ENCODE assay signal across 30 cellular contexts in the genomic region with DNA sequence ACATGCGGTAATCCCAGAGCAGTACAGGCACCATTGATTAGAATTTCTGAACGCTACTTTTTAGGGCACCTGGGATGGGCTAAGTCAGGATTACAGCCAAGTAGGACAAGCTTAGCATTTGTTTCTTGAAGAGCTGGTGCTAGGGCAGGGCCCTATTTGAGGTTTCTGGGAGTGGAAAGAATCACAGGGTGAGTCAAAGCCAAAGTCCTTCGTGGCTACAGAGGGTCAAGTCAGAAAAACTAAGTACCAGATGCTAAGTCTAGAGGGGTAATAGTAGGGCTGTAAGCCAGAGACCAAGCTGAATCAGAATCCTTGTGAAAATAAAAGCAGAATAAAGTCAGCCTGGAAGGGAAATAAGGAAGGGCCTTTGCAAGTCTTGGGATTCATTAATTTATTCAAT.
"Had no signal": no experiment of that assay in that cellular context is flagged by ENCODE, and none has a peak within 500 bp of the region (broad histone marks: within the 10 kb centered on the region; RNA-seq: fewer than 3 reads in every experiment).

No MANE protein-coding gene starts in this region.

- H3K4me1 ChIP-seq: ascending aorta, breast epithelium, colonic mucosa, gastrocnemius medialis, heart left ventricle had no signal

- H3K36me3 ChIP-seq: ascending aorta, breast epithelium, cardiac muscle cell, colonic mucosa, gastrocnemius medialis, heart left ventricle had no signal

- H3K27ac ChIP-seq: ascending aorta, breast epithelium, cardiac muscle cell, colonic mucosa, gastrocnemius medialis, heart left ventricle, VCaP had no signal

- H3K9me3 ChIP-seq: ascending aorta, breast epithelium, colonic mucosa, gastrocnemius medialis, heart left ventricle had no signal

- H3K4me3 ChIP-seq: ascending aorta, breast epithelium, cardiac muscle cell, colonic mucosa, gastrocnemius medialis, heart left ventricle had no signal

- DNase-seq: activated CD4-positive, alpha-beta memory T cell treated with anti-CD3 and anti-CD28 coated beads, Interleukin-2, amount 10 ng/mL, durations not matched to agents 7 days and 5 days; activated CD4-positive, alpha-beta T cell treated with anti-CD3 and anti-CD28 coated beads for 1 hour; activated CD4-positive, alpha-beta T cell treated with anti-CD3 and anti-CD28 coated beads for 4 hours; activated CD4-positive, alpha-beta T cell treated with anti-CD3 and anti-CD28 coated beads, Interleukin-2, amount 10 ng/mL, durations not matched to agents 7 days and 5 days; activated CD4-positive, alpha-beta T cell treated with anti-CD3 and anti-CD28 coated beads, Interleukin-2, amount 50 U/mL, for 4 hours; activated CD8-positive, alpha-beta memory T cell treated with anti-CD3 and anti-CD28 coated beads, Interleukin-2, amount 50 U/mL, for 48 hours; activated gamma-delta T cell; activated naive CD4-positive, alpha-beta T cell; activated naive CD4-positive, alpha-beta T cell treated with anti-CD3 and anti-CD28 coated beads, Interleukin-2, amount 10 ng/mL, durations not matched to agents 7 days and 5 days; activated naive CD8-positive, alpha-beta T cell treated with anti-CD3 and anti-CD28 coated beads, Interleukin-2, amount 10 ng/mL, durations not matched to agents 7 days and 5 days; activated T-cell treated with anti-CD3 and anti-CD28 coated beads for 4 hours; activated T-cell treated with anti-CD3 and anti-CD28 coated beads, Interleukin-2, amount 50 U/mL, for 24 hours; activated T-cell treated with anti-CD3 and anti-CD28 coated beads, Interleukin-2, amount 50 U/mL, for 72 hours; central memory CD4-positive, alpha-beta T cell; cerebellar nuclear complex; colonic mucosa; effector CD8-positive, alpha-beta T cell; endodermal cell; foreskin fibroblast; gastrocnemius medialis; glutamatergic neuron; heart left ventricle; T-helper 2 cell had no signal

- H3K27me3 ChIP-seq: ascending aorta, cardiac muscle cell, colonic mucosa, gastrocnemius medialis, heart left ventricle had no signal

- ATAC-seq: activated naive CD4-positive, alpha-beta T cell treated with anti-CD3 and anti-CD28 coated beads, Interleukin-2, amount 50 U/mL, for 72 hours; activated T-cell treated with anti-CD3 and anti-CD28 coated beads, Interleukin-2, amount 50 U/mL, for 72 hours; esophagus mucosa; gastrocnemius medialis; heart left ventricle; WTC11 had no signal
